In the genomic region with DNA sequence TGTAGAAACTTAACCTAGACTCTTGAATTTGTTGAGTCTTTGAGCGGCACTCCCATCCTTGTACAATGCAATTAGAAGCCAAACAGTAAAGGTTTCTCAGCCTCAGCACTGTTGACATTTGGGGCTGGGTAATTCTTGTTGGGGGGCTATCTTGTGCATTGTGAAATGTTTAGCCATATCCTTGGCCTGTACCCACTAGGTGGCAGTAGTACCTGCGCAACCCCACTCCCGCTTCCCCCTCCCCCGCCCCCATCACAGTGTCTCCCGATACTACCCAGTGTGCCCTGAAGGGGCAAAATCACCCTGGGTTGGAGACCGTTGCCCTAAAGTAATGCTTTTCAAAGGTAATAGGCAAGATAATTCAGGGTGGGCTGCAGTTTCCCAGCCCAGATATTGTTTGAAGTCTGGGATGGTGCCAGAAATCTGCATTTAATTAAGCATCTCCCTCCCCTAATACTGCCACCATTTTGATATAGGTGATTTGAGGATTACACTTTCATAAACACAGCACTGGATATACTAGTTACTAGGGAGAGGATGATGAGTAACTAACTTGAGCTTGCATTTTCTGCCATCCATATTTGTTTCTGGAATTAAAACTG, we compare ENCODE assay signal across 8 cellular contexts. TPM values are rescaled to one million over a fixed set of nuclear protein-coding genes. Genes with fewer than 3 reads are reported as not detected.
A peak's percentile ranks its signal among the peaks of the same experiment; 100 is the strongest.
DNase-seq lines count a peak whose midpoint lies in the region; ATAC-seq and TF ChIP-seq lines count a peak whose summit lies in the region.

No MANE protein-coding gene starts in this region.

- ATAC-seq in Panc1 (peak; percentile 58), thoracic aorta (ENCODE audit: insufficient number of reproducible peaks, low FRiP score, low read depth) (no peak), HG03442 (IDR thresholded peaks at IDR 0.05; ENCODE audit: unreplicated experiment) (no peak)

- H4K20me1 ChIP-seq in fibroblast of lung (ENCODE audit: control insufficient read depth, extremely low read depth, insufficient read depth, low read length) = no peaks in the 10 kb centered on the region

- DNase-seq in COLO829 (ENCODE audit: low spot score) (peak; percentile 68), HuH-7 (ENCODE audit: low spot score) (peak; percentile 69), Panc1 (ENCODE audit: low read depth, low spot score) (no peak), fibroblast of lung (ENCODE audit: low read depth in 2 of 2) (peak; percentile 51 to 54), thoracic aorta (ENCODE audit: low spot score) (no peak)
- DNase-seq in activated T-cell treated with anti-CD3 and anti-CD28 coated beads, Interleukin-2, amount 50 U/mL, for 48 hours = peak; percentile 76 to 82

- peak overlapping the region; percentile 80 to 84 for H3K4me3 ChIP-seq in Panc1 (ENCODE audit: low read depth in 2 of 2, low read length in 2 of 2)
- peak overlapping the region in 1 of 4 experiments; percentile 19 for H3K4me3 ChIP-seq in fibroblast of lung (replicated peaks in 1 of 4; ENCODE audit: control extremely low read depth in 1 of 4, insufficient read depth in 1 of 4, low read depth in 3 of 4, low read length in 4 of 4)
- no peak overlapping the region for H3K4me3 ChIP-seq in neutrophil (ENCODE audit: low read depth in 1 of 2, low read length in 1 of 2)
- no peak overlapping the region for H3K4me3 ChIP-seq in thoracic aorta

- H3K79me2 ChIP-seq in fibroblast of lung (ENCODE audit: control insufficient read depth, insufficient read depth, low read length) = peaks cover 27% of the 10 kb centered on the region

- H3K4me1 ChIP-seq in Panc1 (ENCODE audit: control insufficient read depth, insufficient read depth, low read length) (peaks cover 11% of the 10 kb centered on the region), fibroblast of lung (ENCODE audit: control insufficient read depth, extremely low read depth, insufficient read depth, low read length) (peaks cover 5% of the 10 kb centered on the region), neutrophil (ENCODE audit: control insufficient read depth in 1 of 2, insufficient read depth in 1 of 2, low read depth in 1 of 2, low read length in 1 of 2) (peaks cover 25 to 26% of the 10 kb centered on the region in 2 experiments), thoracic aorta (ENCODE audit: control insufficient read depth in 1 of 2, low read depth in 2 of 2) (peaks cover 7 to 15% of the 10 kb centered on the region in 2 donors)

- in situ Hi-C loops in Panc1 (cut with HindIII; ENCODE audit: low pct_unique_long_range_greater_than_20kb, low sequenced_read_pairs) = no loop called here

- TF ChIP-seq CTCF in Panc1 (IDR thresholded peaks at IDR 0.05) = peak; percentile 89
- TF ChIP-seq CTCF in fibroblast of lung (conservative IDR thresholded peaks at IDR 0.05 in 1 of 2, IDR thresholded peaks at IDR 0.05 in 1 of 2; ENCODE audit: low read depth in 1 of 2, low read length in 2 of 2) = peak; percentile 38 to 53
- TF ChIP-seq CTCF in neutrophil (IDR thresholded peaks at IDR 0.05) = peak; percentile 59
- TF ChIP-seq CTCF in thoracic aorta (IDR thresholded peaks at IDR 0.05) = peak; percentile 51

- H3K27ac ChIP-seq in Panc1 (ENCODE audit: low read length) (no peak overlapping the region), fibroblast of lung (ENCODE audit: insufficient read depth, low read length) (no peak overlapping the region), neutrophil (no peak overlapping the region), thoracic aorta (no peak overlapping the region)

- H3K27me3 ChIP-seq in Panc1 (ENCODE audit: control insufficient read depth, insufficient read depth, low read length) = no peaks in the 10 kb centered on the region
- H3K27me3 ChIP-seq in fibroblast of lung (ENCODE audit: control insufficient read depth, insufficient read depth, low read length) = no peaks in the 10 kb centered on the region
- no peaks in the 10 kb centered on the region for H3K27me3 ChIP-seq in neutrophil
- no peaks in the 10 kb centered on the region for H3K27me3 ChIP-seq in thoracic aorta (replicated peaks; ENCODE audit: insufficient read depth)

- H3K9me3 ChIP-seq in Panc1 (ENCODE audit: control insufficient read depth, insufficient read depth, low read depth, low read length) = no peaks in the 10 kb centered on the region
- H3K9me3 ChIP-seq in fibroblast of lung (ENCODE audit: control insufficient read depth, insufficient read depth, low read depth, low read length) = no peaks in the 10 kb centered on the region
- no peaks in the 10 kb centered on the region for H3K9me3 ChIP-seq in neutrophil
- no peaks in the 10 kb centered on the region for H3K9me3 ChIP-seq in thoracic aorta

- BruUV-seq in Panc1 (replicated peaks; lab: Mats Ljungman, UMichigan) = no TSS peak

- CTCF ChIA-PET in Panc1 (lab: Charles Lee) = no interaction called here

- intact Hi-C loops in Panc1 (cut with micrococcal nuclease; ENCODE audit: unreplicated experiment) = no loop called here

- H3K4me2 ChIP-seq in fibroblast of lung (ENCODE audit: extremely low read depth, insufficient read depth, low read length) = no peak overlapping the region

- no peak overlapping the region for H2AFZ ChIP-seq in fibroblast of lung (ENCODE audit: low read length)

- peaks cover 7% of the 10 kb centered on the region for H3K36me3 ChIP-seq in Panc1 (ENCODE audit: control insufficient read depth, insufficient read depth, low read length)
- peaks cover 1% of the 10 kb centered on the region for H3K36me3 ChIP-seq in fibroblast of lung (ENCODE audit: control insufficient read depth, insufficient read depth, low read length)
- peaks cover 48% of the 10 kb centered on the region for H3K36me3 ChIP-seq in neutrophil
- H3K36me3 ChIP-seq in thoracic aorta = peaks cover 12% of the 10 kb centered on the region

- POLR2A ChIA-PET in Panc1 (lab: Charles Lee) = interaction anchor here (0.6 kb wide), 1 partner anchor 116 kb away, joined by 8 read pairs; no protein-coding TSS in a partner anchor

- no peak overlapping the region for H3K9ac ChIP-seq in fibroblast of lung (ENCODE audit: insufficient read depth, low read length)

RNA-seq across cellular contexts. Expression of gene COX6A1, which starts 1.8 kb away (rescaled TPM):
- total RNA-seq in Panc1 (2021; ENCODE audit: unreplicated experiment) = 557 TPM
- polyA plus RNA-seq in Panc1 (2012; ENCODE audit: insufficient read length) = 681 TPM
- 455 and 512 TPM in 2 replicates for total RNA-seq in fibroblast of lung
- 312 and 427 TPM in 2 replicates for polyA plus RNA-seq in fibroblast of lung
- 437 and 587 TPM in 2 replicates for polyA plus RNA-seq in fibroblast of lung (2012)
- polyA minus RNA-seq in fibroblast of lung (ENCODE audit: low replicate concordance) = 422 and 458 TPM in 2 replicates
- 100 to 1,000 TPM; 229 to 431 TPM for total RNA-seq in thoracic aorta

RNA-seq across cellular contexts. Expression of gene TRIAP1, which starts 6.4 kb away (rescaled TPM):
- total RNA-seq in Panc1 (2021; ENCODE audit: unreplicated experiment) (23.9 TPM), fibroblast of lung (26.5 and 29.6 TPM in 2 replicates), thoracic aorta (10 to 100 TPM in 1 of 2 donors, 1 to 10 TPM in 1; 7.1 to 11.4 TPM)
- polyA plus RNA-seq in Panc1 (2012; ENCODE audit: insufficient read length) = 20.6 TPM
- polyA plus RNA-seq in fibroblast of lung = 47.5 and 52.7 TPM in 2 replicates
- polyA plus RNA-seq in fibroblast of lung (2012) = 43.1 and 47.7 TPM in 2 replicates
- polyA minus RNA-seq in fibroblast of lung (ENCODE audit: low replicate concordance) = 1.0 and 3.2 TPM in 2 replicates

RNA-seq across cellular contexts. Expression of gene GATC, which starts 6.5 kb away (rescaled TPM):
- 34.7 TPM for total RNA-seq in Panc1 (2021; ENCODE audit: unreplicated experiment)
- 10.4 TPM for polyA plus RNA-seq in Panc1 (2012; ENCODE audit: insufficient read length)
- 18.2 and 22.3 TPM in 2 replicates for total RNA-seq in fibroblast of lung
- polyA plus RNA-seq in fibroblast of lung = 17.5 and 18.4 TPM in 2 replicates
- 12.9 and 14.4 TPM in 2 replicates for polyA plus RNA-seq in fibroblast of lung (2012)
- 7.1 and 19.4 TPM in 2 replicates for polyA minus RNA-seq in fibroblast of lung (ENCODE audit: low replicate concordance)
- total RNA-seq in thoracic aorta = 10 to 100 TPM; 16.9 to 17.7 TPM

RNA-seq across cellular contexts. Expression of gene SRSF9, which starts 29.8 kb away (rescaled TPM):
- total RNA-seq in Panc1 (2021; ENCODE audit: unreplicated experiment) (269 TPM), fibroblast of lung (176 and 188 TPM in 2 replicates), thoracic aorta (10 to 100 TPM; 41.0 to 83.5 TPM)
- polyA plus RNA-seq in Panc1 (2012; ENCODE audit: insufficient read length) = 491 TPM
- polyA plus RNA-seq in fibroblast of lung = 150 and 164 TPM in 2 replicates
- polyA plus RNA-seq in fibroblast of lung (2012) = 184 and 215 TPM in 2 replicates
- polyA minus RNA-seq in fibroblast of lung (ENCODE audit: low replicate concordance) = 44.1 and 46.0 TPM in 2 replicates

RNA-seq across cellular contexts. Expression of gene DYNLL1, which starts 56.2 kb away (rescaled TPM):
- total RNA-seq in Panc1 (2021; ENCODE audit: unreplicated experiment) (482 TPM), fibroblast of lung (222 and 289 TPM in 2 replicates), thoracic aorta (100 to 1,000 TPM; 167 to 199 TPM)
- 526 TPM for polyA plus RNA-seq in Panc1 (2012; ENCODE audit: insufficient read length)
- 616 and 638 TPM in 2 replicates for polyA plus RNA-seq in fibroblast of lung
- 638 and 701 TPM in 2 replicates for polyA plus RNA-seq in fibroblast of lung (2012)
- polyA minus RNA-seq in fibroblast of lung (ENCODE audit: low replicate concordance) = 69.7 and 113 TPM in 2 replicates

Comparison
In these comparisons a context has a peak if more than half of its experiments do, and no peak if none do; other contexts are left out.
1. DNase-seq: peak in COLO829 (single experiment), HuH-7 (single experiment), activated T-cell treated with anti-CD3 and anti-CD28 coated beads, Interleukin-2, amount 50 U/mL, for 48 hours (2 of 2) and fibroblast of lung (2 of 2); none in Panc1 (single experiment) and thoracic aorta (single experiment).
2. H3K4me3 ChIP-seq: peak in Panc1 (2 of 2); none in neutrophil (0 of 2) and thoracic aorta (single experiment).
3. Peak in every context shown above with its lines, with median percentiles within 50 percentile points of each other: CTCF ChIP-seq.